In genomic region chr22:20577549-20577975, GRCh38 we compare ENCODE assay signal across 17 cellular contexts.
DNase-seq lines count a peak whose midpoint lies in the region; ATAC-seq and TF ChIP-seq lines count a peak whose summit lies in the region.
"Had no signal": no experiment of that assay in that cellular context is flagged by ENCODE, and none has a peak within 500 bp of the region (broad histone marks: within the 10 kb centered on the region; RNA-seq: fewer than 3 reads in every experiment).

No MANE protein-coding gene starts in this region.

- WGBS in body of pancreas, 2 donors = 87 to 88% methylated on average over 8 of the region's 8 CpGs

- intact Hi-C loops in dendritic cell treated with granulocyte-macrophage colony-stimulating factor and Interleukin-4, amounts not matched to agents 40 ng/mL and 50 ng/mL, for 4 days (cut with micrococcal nuclease) = no loop called here
- intact Hi-C loops in body of pancreas (cut with DNase I) (no loop called here), sciatic nerve (cut with DNase I) (loop anchor here (10.0 kb wide), 1 partner anchor 153 kb away; no protein-coding TSS in a partner anchor)

- CTCF ChIA-PET in activated CD4-positive, alpha-beta T cell treated with anti-CD3 and anti-CD28 coated beads, Interleukin-2, amount 10 ng/mL, durations not matched to agents 7 days and 5 days (lab: Charles Lee) = interaction anchor here (1.3 kb wide), 1 partner anchor 10 kb away, joined by 4 read pairs; no protein-coding TSS in a partner anchor
- CTCF ChIA-PET in CD8-positive, alpha-beta memory T cell (lab: Charles Lee) = interaction anchor here (5.3 to 6.1 kb wide), 2 partner anchors 11 to 25 kb away, joined by 25 to 38 read pairs; no protein-coding TSS in a partner anchor

- POLR2A ChIA-PET in activated CD4-positive, alpha-beta T cell treated with anti-CD3 and anti-CD28 coated beads, Interleukin-2, amount 10 ng/mL, durations not matched to agents 7 days and 5 days (lab: Charles Lee) = no interaction called here
- POLR2A ChIA-PET in CD8-positive, alpha-beta memory T cell (lab: Charles Lee) = no interaction called here

- no peak for ATAC-seq in body of pancreas
- ATAC-seq in sciatic nerve = no peak
- ATAC-seq: A549, PC-3 had no signal

- H3K4me1 ChIP-seq in CD8-positive, alpha-beta memory T cell (ENCODE audit: insufficient read depth, low read length) = peaks cover 18% of the 10 kb centered on the region
- no peaks in the 10 kb centered on the region for H3K4me1 ChIP-seq in body of pancreas
- H3K4me1 ChIP-seq: A549, uterus had no signal

- no peaks in the 10 kb centered on the region for H3K27me3 Mint-ChIP-seq in activated CD4-positive, alpha-beta T cell treated with anti-CD3 and anti-CD28 coated beads, Interleukin-2, amount 10 ng/mL, durations not matched to agents 7 days and 5 days
- H3K27me3 Mint-ChIP-seq in CD8-positive, alpha-beta memory T cell = no peaks in the 10 kb centered on the region
- no peaks in the 10 kb centered on the region for H3K27me3 Mint-ChIP-seq in dendritic cell treated with granulocyte-macrophage colony-stimulating factor and Interleukin-4, amounts not matched to agents 40 ng/mL and 50 ng/mL, for 4 days
- no peaks in the 10 kb centered on the region for H3K27me3 Mint-ChIP-seq in neural crest cell (ENCODE audit: low read depth)
- H3K27me3 Mint-ChIP-seq: naive B cell had no signal

- H3K36me3 Mint-ChIP-seq in activated CD4-positive, alpha-beta T cell treated with anti-CD3 and anti-CD28 coated beads, Interleukin-2, amount 10 ng/mL, durations not matched to agents 7 days and 5 days (ENCODE audit: low read depth) = peaks cover 52% of the 10 kb centered on the region
- H3K36me3 Mint-ChIP-seq in CD8-positive, alpha-beta memory T cell = peaks cover 0 to 94% (median 14%) of the 10 kb centered on the region in 3 donors
- peaks cover 91% of the 10 kb centered on the region for H3K36me3 Mint-ChIP-seq in dendritic cell treated with granulocyte-macrophage colony-stimulating factor and Interleukin-4, amounts not matched to agents 40 ng/mL and 50 ng/mL, for 4 days (ENCODE audit: low read depth)
- H3K36me3 Mint-ChIP-seq in neural crest cell (ENCODE audit: low read depth) = peaks cover 15% of the 10 kb centered on the region

- H3K9me3 ChIP-seq in CD8-positive, alpha-beta memory T cell (ENCODE audit: low read length) = no peaks in the 10 kb centered on the region
- H3K9me3 ChIP-seq in body of pancreas = no peaks in the 10 kb centered on the region
- H3K9me3 ChIP-seq: A549, psoas muscle, uterus had no signal

- H3K9me3 Mint-ChIP-seq in activated CD4-positive, alpha-beta T cell treated with anti-CD3 and anti-CD28 coated beads, Interleukin-2, amount 10 ng/mL, durations not matched to agents 7 days and 5 days = no peaks in the 10 kb centered on the region
- no peaks in the 10 kb centered on the region for H3K9me3 Mint-ChIP-seq in CD8-positive, alpha-beta memory T cell
- no peaks in the 10 kb centered on the region for H3K9me3 Mint-ChIP-seq in dendritic cell treated with granulocyte-macrophage colony-stimulating factor and Interleukin-4, amounts not matched to agents 40 ng/mL and 50 ng/mL, for 4 days
- no peaks in the 10 kb centered on the region for H3K9me3 Mint-ChIP-seq in neural crest cell
- H3K9me3 Mint-ChIP-seq: naive B cell had no signal

- no peak for TF ChIP-seq POLR2A in body of pancreas (IDR thresholded peaks at IDR 0.05)

- H3K4me1 Mint-ChIP-seq in activated CD4-positive, alpha-beta T cell treated with anti-CD3 and anti-CD28 coated beads, Interleukin-2, amount 10 ng/mL, durations not matched to agents 7 days and 5 days = peaks cover 32% of the 10 kb centered on the region
- H3K4me1 Mint-ChIP-seq in CD8-positive, alpha-beta memory T cell = peaks cover 42 to 76% (median 54%) of the 10 kb centered on the region in 3 donors
- H3K4me1 Mint-ChIP-seq in dendritic cell treated with granulocyte-macrophage colony-stimulating factor and Interleukin-4, amounts not matched to agents 40 ng/mL and 50 ng/mL, for 4 days (ENCODE audit: low read depth) = peaks cover 44% of the 10 kb centered on the region
- H3K4me1 Mint-ChIP-seq in neural crest cell = no peaks in the 10 kb centered on the region

- H3K4me3 ChIP-seq in CD8-positive, alpha-beta memory T cell (ENCODE audit: low read length) = no peak overlapping the region
- no peak overlapping the region for H3K4me3 ChIP-seq in body of pancreas
- H3K4me3 ChIP-seq: A549, psoas muscle, SK-N-MC, uterus had no signal

- no peak for DNase-seq in activated CD4-positive, alpha-beta T cell treated with anti-CD3 and anti-CD28 coated beads, Interleukin-2, amount 10 ng/mL, durations not matched to agents 7 days and 5 days
- no peak for DNase-seq in activated CD4-positive, alpha-beta T cell treated with anti-CD3 and anti-CD28 coated beads, Interleukin-2, amount 50 U/mL, for 48 hours
- no peak for DNase-seq in CD8-positive, alpha-beta memory T cell
- DNase-seq in neural crest cell (ENCODE audit: low read depth, low spot score) (no peak), body of pancreas (no peak), GM10266 (ENCODE audit: extremely low spot score) (no peak), sciatic nerve (ENCODE audit: low spot score) (no peak)
- DNase-seq: activated CD4-positive, alpha-beta T cell treated with anti-CD3 and anti-CD28 coated beads, Interleukin-2, amount 50 U/mL, for 1 hour; DMS79 treated with DMSO at 0.1 percent for 48 hours; naive B cell; PC-3; stimulated activated naive CD4-positive, alpha-beta T cell treated with Interleukin-2 at 50 U/mL for 16 hours; uterus had no signal

- peak overlapping the region; percentile 79 for H3K27ac Mint-ChIP-seq in activated CD4-positive, alpha-beta T cell treated with anti-CD3 and anti-CD28 coated beads, Interleukin-2, amount 10 ng/mL, durations not matched to agents 7 days and 5 days
- H3K27ac Mint-ChIP-seq in CD8-positive, alpha-beta memory T cell = peak overlapping the region in 6 of 8 donors; percentile 24 to 89 (median 66)
- peak overlapping the region; percentile 62 for H3K27ac Mint-ChIP-seq in dendritic cell treated with granulocyte-macrophage colony-stimulating factor and Interleukin-4, amounts not matched to agents 40 ng/mL and 50 ng/mL, for 4 days
- H3K27ac Mint-ChIP-seq in neural crest cell (ENCODE audit: unreplicated experiment) = peak overlapping the region; percentile 35

- no peak overlapping the region for H3K27ac ChIP-seq in CD8-positive, alpha-beta memory T cell (ENCODE audit: low read depth, low read length)
- no peak overlapping the region for H3K27ac ChIP-seq in body of pancreas
- H3K27ac ChIP-seq: A549, psoas muscle, SK-N-MC, uterus had no signal

- H3K4me3 Mint-ChIP-seq in activated CD4-positive, alpha-beta T cell treated with anti-CD3 and anti-CD28 coated beads, Interleukin-2, amount 10 ng/mL, durations not matched to agents 7 days and 5 days = no peak overlapping the region
- peak overlapping the region in 2 of 7 donors; percentile 53 to 88 for H3K4me3 Mint-ChIP-seq in CD8-positive, alpha-beta memory T cell
- no peak overlapping the region for H3K4me3 Mint-ChIP-seq in dendritic cell treated with granulocyte-macrophage colony-stimulating factor and Interleukin-4, amounts not matched to agents 40 ng/mL and 50 ng/mL, for 4 days
- no peak overlapping the region for H3K4me3 Mint-ChIP-seq in neural crest cell
- H3K4me3 Mint-ChIP-seq: naive B cell had no signal

- peaks cover 78% of the 10 kb centered on the region for H3K36me3 ChIP-seq in CD8-positive, alpha-beta memory T cell (ENCODE audit: insufficient read depth, low read length)
- peaks cover 0 to 27% of the 10 kb centered on the region in 2 donors for H3K36me3 ChIP-seq in body of pancreas (replicated peaks in 1 of 2; ENCODE audit: insufficient read depth in 1 of 2, low read depth in 2 of 2)
- H3K36me3 ChIP-seq: uterus had no signal

- H3K27me3 ChIP-seq in CD8-positive, alpha-beta memory T cell (ENCODE audit: insufficient read depth, low read length, poor library complexity, severe bottlenecking) = no peaks in the 10 kb centered on the region
- no peaks in the 10 kb centered on the region for H3K27me3 ChIP-seq in body of pancreas
- H3K27me3 ChIP-seq: uterus had no signal

- TF ChIP-seq CTCF in neural crest cell (conservative IDR thresholded peaks at IDR 0.05) (no peak), body of pancreas (IDR thresholded peaks at IDR 0.05) (no peak), GM10266 (IDR thresholded peaks at IDR 0.05; ENCODE audit: control insufficient read depth, insufficient read depth, low read depth, missing control alignments) (no peak)
